In genomic region chr2:64641585-64641984, GRCh38 we compare ENCODE assay signal across 17 cellular contexts. TPM values are rescaled to one million over a fixed set of nuclear protein-coding genes. Genes with fewer than 3 reads are reported as not detected.
DNase-seq lines count a peak whose midpoint lies in the region; ATAC-seq and TF ChIP-seq lines count a peak whose summit lies in the region.
"Had no signal": no experiment of that assay in that cellular context is flagged by ENCODE, and none has a peak within 500 bp of the region (broad histone marks: within the 10 kb centered on the region; RNA-seq: fewer than 3 reads in every experiment).

No MANE protein-coding gene starts in this region.

- H3K79me2 ChIP-seq in GM23248 (ENCODE audit: insufficient read depth): peaks cover 100% of the 10 kb centered on the region

- peaks cover 53% of the 10 kb centered on the region for H3K4me1 ChIP-seq in CD4-positive, CD25-positive, alpha-beta regulatory T cell (ENCODE audit: control insufficient read depth, insufficient read depth, low read length, poor library complexity, severe bottlenecking)
- H3K4me1 ChIP-seq in GM23248 (ENCODE audit: insufficient read depth): peaks cover 74% of the 10 kb centered on the region

- in situ Hi-C loops in GM23248 (cut with MboI): no loop called here

- H3K36me3 Mint-ChIP-seq in CD4-positive, CD25-positive, alpha-beta regulatory T cell: peaks cover 5% of the 10 kb centered on the region
- H3K36me3 Mint-ChIP-seq in activated naive CD8-positive, alpha-beta T cell treated with anti-CD3 and anti-CD28 coated beads for 36 hours: peaks cover 16% of the 10 kb centered on the region
- peaks cover 2% of the 10 kb centered on the region for H3K36me3 Mint-ChIP-seq in mesothelial cell of epicardium

- peaks cover 52 to 96% (median 64%) of the 10 kb centered on the region in 4 donors for H3K4me1 Mint-ChIP-seq in CD4-positive, CD25-positive, alpha-beta regulatory T cell
- peaks cover 92% of the 10 kb centered on the region for H3K4me1 Mint-ChIP-seq in activated naive CD8-positive, alpha-beta T cell treated with anti-CD3 and anti-CD28 coated beads for 36 hours
- peaks cover 92% of the 10 kb centered on the region for H3K4me1 Mint-ChIP-seq in mesothelial cell of epicardium

- H2AFZ ChIP-seq in GM23248: no peak overlapping the region

- WGBS in GM23248 (ENCODE audit: low coverage in 1 of 2, low lambda C conversion rate in 2 of 2, missing lambda C conversion rate in 2 of 2), 2 experiments: 95 to 97% methylated on average over 10 of the region's 10 CpGs

- H3K9ac ChIP-seq in GM23248: no peak overlapping the region
- H3K9ac ChIP-seq: BLaER1 treated with 17β-estradiol and CSF1 and Interleukin-3, amounts not matched to agents 10 nM and 100 nM had no signal

- DNase-seq in CD4-positive, CD25-positive, alpha-beta regulatory T cell: no peak
- no peak for DNase-seq in GM23248
- no peak for DNase-seq in activated naive CD8-positive, alpha-beta T cell treated with anti-CD3 and anti-CD28 coated beads for 36 hours
- no peak for DNase-seq in mesothelial cell of epicardium (ENCODE audit: low spot score in 2 of 2, unreplicated experiment in 2 of 2)
- DNase-seq in LoVo (ENCODE audit: low spot score): no peak
- no peak for DNase-seq in SKM-1 treated with dmso at 0.1 percent for 144 hours (lab: John Stamatoyannopoulos, UW; ENCODE audit: unreplicated experiment)
- DNase-seq: activated naive CD4-positive, alpha-beta T cell treated with Interleukin-2 at 50 U/mL for 16 hours; central memory CD4-positive, alpha-beta T cell; effector memory CD8-positive, alpha-beta T cell; HCEC 1CT; NCI-H1092 treated with DMSO at 0.1 percent for 48 hours; NCI-H345; ovary; stomach had no signal

- H3K9me3 ChIP-seq in CD4-positive, CD25-positive, alpha-beta regulatory T cell (ENCODE audit: control insufficient read depth in 2 of 2, low read length in 2 of 2): no peaks in the 10 kb centered on the region
- H3K9me3 ChIP-seq in GM23248 (ENCODE audit: low read depth): no peaks in the 10 kb centered on the region
- H3K9me3 ChIP-seq: BLaER1 treated with 17β-estradiol and CSF1 and Interleukin-3, amounts not matched to agents 10 nM and 100 nM; ovary; stomach had no signal

- no peaks in the 10 kb centered on the region for H3K9me3 Mint-ChIP-seq in CD4-positive, CD25-positive, alpha-beta regulatory T cell
- no peaks in the 10 kb centered on the region for H3K9me3 Mint-ChIP-seq in activated naive CD8-positive, alpha-beta T cell treated with anti-CD3 and anti-CD28 coated beads for 36 hours
- no peaks in the 10 kb centered on the region for H3K9me3 Mint-ChIP-seq in mesothelial cell of epicardium
- H3K9me3 Mint-ChIP-seq: effector memory CD8-positive, alpha-beta T cell had no signal

- no peaks in the 10 kb centered on the region for H3K9me2 ChIP-seq in GM23248 (ENCODE audit: insufficient read depth)

- no peaks in the 10 kb centered on the region for H3K36me3 ChIP-seq in CD4-positive, CD25-positive, alpha-beta regulatory T cell (ENCODE audit: control insufficient read depth, insufficient read depth, low read length)
- no peaks in the 10 kb centered on the region for H3K36me3 ChIP-seq in GM23248 (ENCODE audit: low read depth)
- H3K36me3 ChIP-seq: ovary had no signal

- H3K27me3 ChIP-seq in CD4-positive, CD25-positive, alpha-beta regulatory T cell (ENCODE audit: control insufficient read depth, insufficient read depth, low read length): no peaks in the 10 kb centered on the region
- no peaks in the 10 kb centered on the region for H3K27me3 ChIP-seq in GM23248 (replicated peaks; ENCODE audit: insufficient read depth)
- H3K27me3 ChIP-seq: BLaER1 treated with 17β-estradiol and CSF1 and Interleukin-3, amounts not matched to agents 10 nM and 100 nM; ovary; stomach had no signal

- peak overlapping the region in 2 of 4 donors; percentile 35 to 50 for H3K4me3 Mint-ChIP-seq in CD4-positive, CD25-positive, alpha-beta regulatory T cell
- no peak overlapping the region for H3K4me3 Mint-ChIP-seq in activated naive CD8-positive, alpha-beta T cell treated with anti-CD3 and anti-CD28 coated beads for 36 hours
- H3K4me3 Mint-ChIP-seq in mesothelial cell of epicardium: no peak overlapping the region
- H3K4me3 Mint-ChIP-seq: effector memory CD8-positive, alpha-beta T cell had no signal

- no peak for TF ChIP-seq CTCF in mesothelial cell of epicardium (IDR thresholded peaks at IDR 0.05; ENCODE audit: unreplicated experiment)

- peaks cover 59% of the 10 kb centered on the region for H3F3A ChIP-seq in GM23248 (ENCODE audit: insufficient read depth)

- H3K4me3 ChIP-seq in CD4-positive, CD25-positive, alpha-beta regulatory T cell (ENCODE audit: low read depth, low read length): no peak overlapping the region
- no peak overlapping the region for H3K4me3 ChIP-seq in GM23248
- H3K4me3 ChIP-seq: BLaER1 treated with 17β-estradiol and CSF1 and Interleukin-3, amounts not matched to agents 10 nM and 100 nM; ovary; stomach had no signal

- no peak overlapping the region for H3K27ac ChIP-seq in CD4-positive, CD25-positive, alpha-beta regulatory T cell (ENCODE audit: insufficient read depth, low read length, poor library complexity, severe bottlenecking)
- 0 out of 2 replicates have a peak overlapping the region, but pooled peaks have one; percentile 95 for H3K27ac ChIP-seq in GM23248
- H3K27ac ChIP-seq: BLaER1 treated with 17β-estradiol and CSF1 and Interleukin-3, amounts not matched to agents 10 nM and 100 nM; ovary; stomach had no signal

- H3K27me3 Mint-ChIP-seq in CD4-positive, CD25-positive, alpha-beta regulatory T cell: no peaks in the 10 kb centered on the region
- no peaks in the 10 kb centered on the region for H3K27me3 Mint-ChIP-seq in activated naive CD8-positive, alpha-beta T cell treated with anti-CD3 and anti-CD28 coated beads for 36 hours
- H3K27me3 Mint-ChIP-seq in mesothelial cell of epicardium (ENCODE audit: low read depth): no peaks in the 10 kb centered on the region
- H3K27me3 Mint-ChIP-seq: effector memory CD8-positive, alpha-beta T cell had no signal

- peaks cover 29% of the 10 kb centered on the region for H4K20me1 ChIP-seq in GM23248 (ENCODE audit: insufficient read depth)

- H3K4me2 ChIP-seq in GM23248 (ENCODE audit: unreplicated experiment): no peak overlapping the region

- ATAC-seq in CD4-positive, CD25-positive, alpha-beta regulatory T cell (ENCODE audit: low read depth in 2 of 2): no peak
- ATAC-seq in GM18861 (IDR thresholded peaks at IDR 0.05; ENCODE audit: unreplicated experiment) (no peak), GM19395 (IDR thresholded peaks at IDR 0.05; ENCODE audit: unreplicated experiment) (no peak)
- ATAC-seq: effector memory CD8-positive, alpha-beta T cell had no signal

- H3K27ac Mint-ChIP-seq in CD4-positive, CD25-positive, alpha-beta regulatory T cell: peak overlapping the region in 2 of 3 donors; percentile 53 to 76
- peak overlapping the region; percentile 14 for H3K27ac Mint-ChIP-seq in activated naive CD8-positive, alpha-beta T cell treated with anti-CD3 and anti-CD28 coated beads for 36 hours
- peak overlapping the region; percentile 85 for H3K27ac Mint-ChIP-seq in mesothelial cell of epicardium

RNA-seq across cellular contexts. Expression of gene SERTAD2, which starts 12.1 kb away (rescaled TPM):
- total RNA-seq in CD4-positive, CD25-positive, alpha-beta regulatory T cell: 33.5 TPM
- polyA plus RNA-seq in CD4-positive, CD25-positive, alpha-beta regulatory T cell: 1 to 10 TPM; 4.2 to 7.5 (median 5.7) TPM
- total RNA-seq in GM23248 (2014; rRNA removed; shearing (Covaris generic)): 18.5 and 21.0 TPM in 2 replicates
- polyA plus RNA-seq in GM23248 (2016; fragmentation: Nextera tagmentation; extraction: Ambion mirVana): 26.8 and 30.0 TPM in 2 replicates
- total RNA-seq in activated naive CD8-positive, alpha-beta T cell treated with anti-CD3 and anti-CD28 coated beads for 36 hours: 10 to 100 TPM; 22.7 to 23.3 TPM
- 39.1 to 42.2 TPM (median 41.5 TPM) in 3 replicates for total RNA-seq in mesothelial cell of epicardium

Comparison
In these comparisons a context has a peak if more than half of its experiments do, and no peak if none do; other contexts are left out.
1. H3K27ac Mint-ChIP-seq: peak in every context shown above with its lines; median percentile 85 in mesothelial cell of epicardium; 64 in CD4-positive, CD25-positive, alpha-beta regulatory T cell; 14 in activated naive CD8-positive, alpha-beta T cell treated with anti-CD3 and anti-CD28 coated beads for 36 hours.